ENCODE assay signal across 21 cellular contexts in genomic region chr3:169479314-169479939, GRCh38.
"Had no signal": no experiment of that assay in that cellular context is flagged by ENCODE, and none has a peak within 500 bp of the region (broad histone marks: within the 10 kb centered on the region; RNA-seq: fewer than 3 reads in every experiment).

No MANE protein-coding gene starts in this region.

- DNase-seq: activated CD4-positive, alpha-beta T cell treated with anti-CD3 and anti-CD28 coated beads for 48 hours; activated CD8-positive, alpha-beta T cell treated with anti-CD3 and anti-CD28 coated beads for 36 hours; activated gamma-delta T cell treated with Interleukin-2 at 50 U/mL for 16 hours; cerebellar nuclear complex; foreskin fibroblast; immature natural killer cell; kidney glomerular epithelial cell; left lung; natural killer cell; stimulated activated CD4-positive, alpha-beta T cell treated with anti-CD3 and anti-CD28 coated beads, Interleukin-4, amount 100 ng/mL, for 24 hours; stimulated activated naive CD4-positive, alpha-beta T cell treated with Interleukin-2 at 50 U/mL for 16 hours; substantia nigra; tibial artery had no signal

- H3K9me3 Mint-ChIP-seq: activated CD8-positive, alpha-beta T cell treated with anti-CD3 and anti-CD28 coated beads for 36 hours; activated naive CD4-positive, alpha-beta T cell treated with anti-CD3 and anti-CD28 coated beads, Interleukin-2, amount 50 U/mL, for 72 hours; activated T-helper 1 cell treated with anti-CD3 and anti-CD28 coated beads, Interleukin-12 subunit alpha, Interleukin-12 subunit beta, Interleukin-2, Interleukin-4 antibody, amounts not matched to agents 30 ng/mL and 10 ng/mL and 1 ng/mL, durations not matched to agents 14 hours and 24 hours and 36 hours; mesothelial cell of epicardium had no signal

- H3K79me2 ChIP-seq: hepatocyte had no signal

- H3K4me3 Mint-ChIP-seq: activated CD8-positive, alpha-beta T cell treated with anti-CD3 and anti-CD28 coated beads for 36 hours; activated T-helper 1 cell treated with anti-CD3 and anti-CD28 coated beads, Interleukin-12 subunit alpha, Interleukin-12 subunit beta, Interleukin-2, Interleukin-4 antibody, amounts not matched to agents 30 ng/mL and 10 ng/mL and 1 ng/mL, durations not matched to agents 14 hours and 24 hours and 36 hours; immature natural killer cell; mesothelial cell of epicardium; natural killer cell had no signal

- H3K27ac Mint-ChIP-seq: activated CD8-positive, alpha-beta T cell treated with anti-CD3 and anti-CD28 coated beads for 36 hours; activated naive CD4-positive, alpha-beta T cell treated with anti-CD3 and anti-CD28 coated beads, Interleukin-2, amount 50 U/mL, for 72 hours; activated T-helper 1 cell treated with anti-CD3 and anti-CD28 coated beads, Interleukin-12 subunit alpha, Interleukin-12 subunit beta, Interleukin-2, Interleukin-4 antibody, amounts not matched to agents 30 ng/mL and 10 ng/mL and 1 ng/mL, durations not matched to agents 14 hours and 24 hours and 36 hours; immature natural killer cell; mesothelial cell of epicardium; natural killer cell had no signal

- H3K36me3 Mint-ChIP-seq: activated naive CD4-positive, alpha-beta T cell treated with anti-CD3 and anti-CD28 coated beads, Interleukin-2, amount 50 U/mL, for 72 hours; immature natural killer cell; natural killer cell had no signal

- H3K36me3 ChIP-seq: breast epithelium, left lung, prostate gland, tibial artery had no signal

- H2AFZ ChIP-seq: hepatocyte had no signal

- H3K4me2 ChIP-seq: hepatocyte had no signal

- H3K27me3 Mint-ChIP-seq: activated CD8-positive, alpha-beta T cell treated with anti-CD3 and anti-CD28 coated beads for 36 hours had no signal

- H3K4me1 ChIP-seq: breast epithelium, left lung, prostate gland, tibial artery had no signal

- H3K4me3 ChIP-seq: breast epithelium, coronary artery, hepatocyte, left lung, lung, prostate gland, tibial artery had no signal

- H3K9me3 ChIP-seq: breast epithelium, left lung, prostate gland, tibial artery had no signal

- H3K27ac ChIP-seq: breast epithelium, coronary artery, hepatocyte, left lung, prostate gland, tibial artery had no signal

- H3K27me3 ChIP-seq: hepatocyte, left lung, tibial artery had no signal

- H3K4me1 Mint-ChIP-seq: immature natural killer cell, natural killer cell had no signal
